In the genomic region with DNA sequence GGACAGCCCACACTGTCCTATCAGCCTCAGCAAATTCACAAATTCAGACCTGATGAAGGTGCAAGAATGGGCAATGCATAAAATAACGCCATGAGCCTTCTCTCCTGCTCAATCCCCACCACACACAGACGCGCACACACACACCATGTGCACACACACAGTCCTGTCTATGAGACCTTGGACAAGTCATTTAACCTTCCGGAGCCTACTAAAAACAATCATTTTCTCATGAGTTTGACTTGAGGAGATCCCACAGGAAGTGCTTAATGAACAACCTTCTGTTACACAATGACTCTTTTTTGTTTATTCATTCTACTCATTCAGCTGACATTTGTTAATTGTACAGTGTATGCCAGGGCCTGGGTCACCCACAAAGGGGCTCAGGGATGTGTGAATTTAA, we compare ENCODE assay signal across 20 cellular contexts.
DNase-seq lines count a peak whose midpoint lies in the region; ATAC-seq, FAIRE-seq and TF ChIP-seq lines count a peak whose summit lies in the region.
"Had no signal": no experiment of that assay in that cellular context is flagged by ENCODE, and none has a peak within 500 bp of the region (broad histone marks: within the 10 kb centered on the region; RNA-seq: fewer than 3 reads in every experiment).

No MANE protein-coding gene starts in this region.

- no peak overlapping the region for H2BK5ac ChIP-seq in neuronal stem cell (ENCODE audit: low read length)

- no peak overlapping the region for H2BK12ac ChIP-seq in neuronal stem cell (ENCODE audit: low read length)

- H3K9ac ChIP-seq in liver (ENCODE audit: low read depth in 1 of 2, low read length in 2 of 2) (peak overlapping the region in 1 of 2 donors; percentile 2), HepG2 (ENCODE audit: insufficient read depth, low read depth, low read length) (no peak overlapping the region), kidney (ENCODE audit: low read length in 2 of 2) (peak overlapping the region in 1 of 2 donors; percentile 47), colonic mucosa (ENCODE audit: low read depth in 2 of 2, low read length in 2 of 2) (no peak overlapping the region), neuronal stem cell (ENCODE audit: low read depth, low read length, poor library complexity) (no peak overlapping the region)

- no peaks in the 10 kb centered on the region for H3K79me2 ChIP-seq in HepG2 (ENCODE audit: insufficient read depth, low read length)

- TF ChIP-seq EP300 in HepG2 (IDR thresholded peaks at IDR 0.05; ENCODE audit: low read depth in 2 of 2, low read length in 2 of 2) (no peak), HepG2 (CRISPR knock-in tag; IDR thresholded peaks at IDR 0.05; ENCODE audit: borderline replicate concordance) (no peak), sigmoid colon (IDR thresholded peaks at IDR 0.05) (no peak)

- H3K27me3 ChIP-seq in liver (ENCODE audit: control insufficient read depth in 4 of 4, insufficient read depth in 4 of 4, low read length in 3 of 4) (no peaks in the 10 kb centered on the region), HepG2 (ENCODE audit: control insufficient read depth in 1 of 2, insufficient read depth in 2 of 2, low read length in 2 of 2) (peaks cover 1 to 23% of the 10 kb centered on the region in 2 experiments; a peak in 3 of 5 replicates), sigmoid colon (no peaks in the 10 kb centered on the region), vagina (no peaks in the 10 kb centered on the region), colonic mucosa (no peaks in the 10 kb centered on the region), neuronal stem cell (ENCODE audit: control insufficient read depth in 3 of 3, insufficient read depth in 3 of 3, low read depth in 1 of 3, low read length in 3 of 3) (no peaks in the 10 kb centered on the region)
- H3K27me3 ChIP-seq: pancreas had no signal

- H3K18ac ChIP-seq in neuronal stem cell (ENCODE audit: low read length): no peak overlapping the region

- intact Hi-C loops in HepG2 (cut with micrococcal nuclease; ENCODE audit: unreplicated experiment) (no loop called here), kidney (cut with DNase I) (no loop called here), sigmoid colon (cut with DNase I) (no loop called here), vagina (cut with DNase I) (no loop called here), colonic mucosa (cut with DNase I) (no loop called here)

- no peak overlapping the region for H2AK5ac ChIP-seq in neuronal stem cell (ENCODE audit: low read depth, low read length)

- no peak overlapping the region for H2AFZ ChIP-seq in HepG2 (ENCODE audit: low read length)
- no peak overlapping the region for H2AFZ ChIP-seq in neuronal stem cell (ENCODE audit: low read length)

- no peak for TF ChIP-seq RAD21 in liver (IDR thresholded peaks at IDR 0.05)
- no peak for TF ChIP-seq RAD21 in HepG2 (CRISPR knock-in tag; IDR thresholded peaks at IDR 0.05)

- H3K4ac ChIP-seq in neuronal stem cell (ENCODE audit: low read length): no peak overlapping the region

- no peaks in the 10 kb centered on the region for H4K20me1 ChIP-seq in HepG2 (ENCODE audit: insufficient read depth, low read length)

- H3K79me1 ChIP-seq in neuronal stem cell (ENCODE audit: low read depth, low read length): no peaks in the 10 kb centered on the region

- H3K4me2 ChIP-seq in HepG2 (ENCODE audit: low read depth, low read length): no peak overlapping the region
- H3K4me2 ChIP-seq in neuronal stem cell (ENCODE audit: insufficient read depth, low read length, poor library complexity, severe bottlenecking): no peak overlapping the region

- no peak overlapping the region for H3K23ac ChIP-seq in neuronal stem cell (ENCODE audit: low read depth, low read length, poor library complexity)

- TF ChIP-seq CTCF in liver (IDR thresholded peaks at IDR 0.05; ENCODE audit: low read depth, low read length, missing input control) (no peak), HepG2 (CRISPR knock-in tag; IDR thresholded peaks at IDR 0.05) (no peak), kidney (IDR thresholded peaks at IDR 0.05; ENCODE audit: borderline replicate concordance, extremely low read depth, insufficient read depth) (no peak), sigmoid colon (IDR thresholded peaks at IDR 0.05) (no peak), vagina (IDR thresholded peaks at IDR 0.05) (no peak), colonic mucosa (IDR thresholded peaks at IDR 0.05) (no peak)

- 77% methylated on average over 4 of the region's 4 CpGs for WGBS in liver
- 32% methylated on average over 4 of the region's 4 CpGs for WGBS in HepG2 (ENCODE audit: low lambda C conversion rate)
- 92 to 93% methylated on average over 4 of the region's 4 CpGs for WGBS in sigmoid colon, 2 donors
- WGBS in neuronal stem cell (ENCODE audit: extremely low coverage in 2 of 2, insufficient read length in 2 of 2, insufficient replicate concordance in 1 of 2), 2 donors: no CpG with 5 or more reads among the region's 4 CpGs

- no peak overlapping the region for H4K8ac ChIP-seq in neuronal stem cell (ENCODE audit: low read depth, low read length)

- no TSS peak for BruUV-seq in HepG2 (replicated peaks; lab: Mats Ljungman, UMichigan)

- H3K36me3 ChIP-seq in liver (ENCODE audit: control insufficient read depth in 4 of 4, insufficient read depth in 3 of 4, low read depth in 1 of 4, low read length in 3 of 4) (no peaks in the 10 kb centered on the region), HepG2 (replicated peaks in 1 of 2; ENCODE audit: control insufficient read depth in 1 of 2, insufficient read depth in 2 of 2, low read length in 2 of 2) (no peaks in the 10 kb centered on the region), kidney (ENCODE audit: control insufficient read depth in 1 of 2, insufficient read depth in 2 of 2, low read length in 2 of 2) (no peaks in the 10 kb centered on the region), sigmoid colon (no peaks in the 10 kb centered on the region), vagina (no peaks in the 10 kb centered on the region), colonic mucosa (no peaks in the 10 kb centered on the region), neuronal stem cell (replicated peaks in 1 of 2; ENCODE audit: control insufficient read depth in 2 of 2, insufficient read depth in 2 of 2, low read length in 2 of 2) (peaks cover 0 to 3% of the 10 kb centered on the region in 2 donors)
- H3K36me3 ChIP-seq: pancreas had no signal

- H4K91ac ChIP-seq in neuronal stem cell (ENCODE audit: low read depth, low read length, poor library complexity): no peak overlapping the region

- no peak overlapping the region for H3K14ac ChIP-seq in neuronal stem cell (ENCODE audit: low read length)

- POLR2A ChIA-PET in HepG2 (lab: Yijun Ruan, JAX): no interaction called here

- H3K9me3 ChIP-seq in liver (ENCODE audit: control insufficient read depth in 4 of 4, low read length in 3 of 4) (no peaks in the 10 kb centered on the region), HepG2 (ENCODE audit: low read length) (no peaks in the 10 kb centered on the region), kidney (ENCODE audit: control insufficient read depth in 1 of 2, low read length in 2 of 2) (no peaks in the 10 kb centered on the region), sigmoid colon (no peaks in the 10 kb centered on the region), vagina (no peaks in the 10 kb centered on the region), colonic mucosa (no peaks in the 10 kb centered on the region), neuronal stem cell (replicated peaks in 1 of 2; ENCODE audit: control insufficient read depth in 2 of 2, insufficient read depth in 1 of 2, low read depth in 1 of 2, low read length in 2 of 2) (no peaks in the 10 kb centered on the region)
- H3K9me3 ChIP-seq: pancreas had no signal

- DNase-seq in HepG2 (ENCODE audit: low spot score) (no peak), kidney (no peak), sigmoid colon (no peak), vagina (ENCODE audit: extremely low spot score in 2 of 2) (no peak), colonic mucosa (no peak), iPS-NIHi7 (ENCODE audit: extremely low spot score) (no peak), neuronal stem cell (ENCODE audit: low spot score) (no peak)
- DNase-seq: activated CD4-positive, alpha-beta T cell treated with anti-CD3 and anti-CD28 coated beads for 36 hours; activated CD8-positive, alpha-beta memory T cell treated with anti-CD3 and anti-CD28 coated beads, Interleukin-2, amount 10 ng/mL, durations not matched to agents 7 days and 5 days; activated naive CD8-positive, alpha-beta T cell treated with anti-CD3 and anti-CD28 coated beads, Interleukin-2, amount 50 U/mL, for 24 hours; CD4-positive, alpha-beta T cell; DMS53; NCI-H1436; NCI-H748 treated with DMSO at 0.1 percent for 48 hours; pancreas; trophoblast cell had no signal

- CTCF ChIA-PET in HepG2 (lab: Yijun Ruan, JAX; ENCODE audit: low intra/inter-chr PET ratio, low total read pairs): no interaction called here

- in situ Hi-C loops in HepG2 (cut with HindIII; ENCODE audit: extremely low pct_ligation_motif_present, low pct_unique_long_range_greater_than_20kb): no loop called here

- no peak overlapping the region for H2BK120ac ChIP-seq in neuronal stem cell (ENCODE audit: low read depth, low read length)

- H3K27ac ChIP-seq in liver (ENCODE audit: low read depth in 1 of 2, low read length in 2 of 2) (peak overlapping the region; percentile 52 to 75), HepG2 (ENCODE audit: extremely low read length, insufficient read depth, low read length) (no peak overlapping the region), kidney (ENCODE audit: low read depth in 2 of 2, low read length in 2 of 2) (peak overlapping the region; percentile 59 to 76), sigmoid colon (peak overlapping the region; percentile 66 to 77 (median 72)), vagina (peak overlapping the region; percentile 77), colonic mucosa (no peak overlapping the region), neuronal stem cell (replicated peaks; ENCODE audit: low read length) (no peak overlapping the region)
- H3K27ac ChIP-seq: pancreas had no signal

- no peak for ATAC-seq in HepG2
- ATAC-seq: activated CD4-positive, alpha-beta T cell treated with anti-CD3 and anti-CD28 coated beads for 36 hours; activated CD8-positive, alpha-beta memory T cell treated with anti-CD3 and anti-CD28 coated beads, Interleukin-2, amount 10 ng/mL, durations not matched to agents 7 days and 5 days; activated naive CD8-positive, alpha-beta T cell treated with anti-CD3 and anti-CD28 coated beads, Interleukin-2, amount 50 U/mL, for 24 hours; esophagus mucosa; Panc1 had no signal

- TF ChIP-seq POLR2A in HepG2 (IDR thresholded peaks at IDR 0.05; ENCODE audit: insufficient read depth in 1 of 2, low read depth in 2 of 2, low read length in 2 of 2) (no peak), sigmoid colon (IDR thresholded peaks at IDR 0.05) (no peak), vagina (IDR thresholded peaks at IDR 0.05) (no peak)

- H3K4me1 ChIP-seq in liver (ENCODE audit: control insufficient read depth in 4 of 4, insufficient read depth in 4 of 4, low read length in 3 of 4) (peaks cover 31 to 64% (median 47%) of the 10 kb centered on the region in 4 donors), HepG2 (ENCODE audit: insufficient read depth, low read length) (no peaks in the 10 kb centered on the region), kidney (ENCODE audit: control insufficient read depth in 1 of 2, insufficient read depth in 1 of 2, low read depth in 1 of 2, low read length in 2 of 2) (peaks cover 7 to 11% of the 10 kb centered on the region in 2 donors), sigmoid colon (peaks cover 0 to 76% (median 36%) of the 10 kb centered on the region in 4 donors), vagina (peaks cover 65% of the 10 kb centered on the region), colonic mucosa (no peaks in the 10 kb centered on the region), neuronal stem cell (ENCODE audit: control insufficient read depth in 2 of 2, insufficient read depth in 1 of 2, low read depth in 1 of 2, low read length in 2 of 2) (peaks cover 0 to 8% of the 10 kb centered on the region in 2 donors)

- no peak overlapping the region for H2BK15ac ChIP-seq in neuronal stem cell (ENCODE audit: low read length)

- FAIRE-seq in HepG2 (lab: Jason Lieb, UNC): no peak
- FAIRE-seq in kidney (lab: Jason Lieb, UNC): no peak
- FAIRE-seq: bronchial epithelial cell, pancreas had no signal

- H3K4me3 ChIP-seq in liver (ENCODE audit: low read depth in 1 of 3, low read length in 3 of 3) (peak overlapping the region; percentile 30 to 54 (median 43)), HepG2 (replicated peaks in 1 of 3; ENCODE audit: insufficient read depth in 1 of 3, low read depth in 2 of 3, low read length in 3 of 3) (no peak overlapping the region), kidney (ENCODE audit: low read length in 2 of 2) (peak overlapping the region in 1 of 2 donors; percentile 18), sigmoid colon (no peak overlapping the region), vagina (no peak overlapping the region), colonic mucosa (no peak overlapping the region), neuronal stem cell (ENCODE audit: low read length in 2 of 2) (no peak overlapping the region)
- H3K4me3 ChIP-seq: pancreas had no signal

Comparison
In these comparisons a context has a peak if more than half of its experiments do, and no peak if none do; other contexts are left out.
1. H3K27ac ChIP-seq: peak in liver (2 of 2), kidney (2 of 2), sigmoid colon (4 of 4) and vagina (single experiment); none in HepG2 (single experiment), colonic mucosa (single experiment) and neuronal stem cell (single experiment).
2. H3K4me3 ChIP-seq: peak in liver (3 of 3); none in HepG2 (0 of 3), sigmoid colon (0 of 4), vagina (0 of 2), colonic mucosa (single experiment) and neuronal stem cell (0 of 2).